Comparison of ENCODE assay signal across 8 cellular contexts in the genomic region with DNA sequence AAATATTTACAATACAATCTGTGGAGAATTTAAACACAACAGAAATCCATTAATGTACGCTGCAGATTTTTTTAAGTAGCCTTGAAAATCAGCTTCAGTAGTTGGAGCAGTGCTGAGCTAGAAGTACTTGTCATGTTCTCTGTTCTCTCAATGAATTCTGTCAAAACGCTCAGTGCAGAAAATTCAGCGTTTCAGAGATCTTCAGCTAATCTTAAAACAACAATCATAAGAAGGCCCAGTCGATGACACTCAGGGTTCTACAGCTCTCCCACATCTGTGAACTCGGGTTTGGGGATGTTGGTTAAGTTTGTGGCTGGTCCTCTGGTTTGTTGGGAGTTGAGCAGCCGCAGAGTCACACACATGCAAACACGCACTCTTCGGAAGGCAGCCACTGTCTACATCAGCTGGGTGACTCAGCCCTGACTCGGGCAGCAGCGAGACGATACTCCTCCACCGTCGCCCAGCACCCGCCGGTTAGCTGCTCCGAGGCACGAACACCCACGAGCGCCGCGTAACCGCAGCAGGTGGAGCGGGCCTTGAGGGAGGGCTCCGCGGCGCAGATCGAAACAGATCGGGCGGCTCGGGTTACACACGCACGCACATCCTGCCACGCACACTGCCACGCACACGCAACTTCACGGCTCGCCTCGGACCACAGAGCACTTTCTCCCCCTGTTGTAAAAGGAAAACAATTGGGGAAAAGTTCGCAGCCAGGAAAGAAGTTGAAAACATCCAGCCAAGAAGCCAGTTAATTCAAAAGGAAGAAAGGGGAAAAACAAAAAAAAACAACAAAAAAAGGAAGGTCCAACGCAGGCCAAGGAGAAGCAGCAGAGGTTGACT.
DNase-seq lines count a peak whose midpoint lies in the region; TF ChIP-seq lines count a peak whose summit lies in the region.

No MANE protein-coding gene starts in this region.

- no peaks in the 10 kb centered on the region for H3K36me3 ChIP-seq in neutrophil

- peaks cover 77 to 89% of the 10 kb centered on the region in 2 experiments for H3K4me1 ChIP-seq in neutrophil (ENCODE audit: control insufficient read depth in 1 of 2, insufficient read depth in 1 of 2, low read depth in 1 of 2, low read length in 1 of 2)

- CTCF ChIA-PET in RWPE1 (lab: Yijun Ruan, JAX), result interaction anchor here (0.6 to 2.8 kb wide), 6 partner anchors 54 to 1140 kb away, joined by 3 to 10 read pairs (median 3); no protein-coding TSS in a partner anchor

- peak overlapping the region; percentile 88 for H3K4me3 ChIP-seq in HL-60 (replicated peaks; ENCODE audit: insufficient read depth, low read length)
- H3K4me3 ChIP-seq in foreskin fibroblast (ENCODE audit: low read depth in 1 of 2, low read length in 2 of 2), result peak overlapping the region; percentile 79 to 93
- peak overlapping the region; percentile 78 to 98 for H3K4me3 ChIP-seq in neutrophil (ENCODE audit: low read depth in 1 of 2, low read length in 1 of 2)

- H3K27ac ChIP-seq in HL-60 (replicated peaks) (peak overlapping the region; percentile 91), RWPE1 (peak overlapping the region; percentile 96), neutrophil (peak overlapping the region; percentile 86)

- no peak for TF ChIP-seq CTCF in HL-60 (IDR thresholded peaks at IDR 0.05; ENCODE audit: insufficient read depth, low read length)
- no peak for TF ChIP-seq CTCF in RWPE1 (conservative IDR thresholded peaks at IDR 0.05; ENCODE audit: low read depth)
- no peak for TF ChIP-seq CTCF in foreskin fibroblast (IDR thresholded peaks at IDR 0.05; ENCODE audit: low read depth, low read length)
- no peak for TF ChIP-seq CTCF in neutrophil (IDR thresholded peaks at IDR 0.05)

- H3K27me3 ChIP-seq in HL-60 (ENCODE audit: insufficient read depth, poor library complexity, severe bottlenecking), result no peaks in the 10 kb centered on the region
- no peaks in the 10 kb centered on the region for H3K27me3 ChIP-seq in neutrophil

- DNase-seq in NCI-H524 (lab: John Stamatoyannopoulos, UW) (peak; percentile 17 to 66), NCI-H524 treated with DMSO at 0.1 percent for 48 hours (lab: John Stamatoyannopoulos, UW) (no peak), HL-60 (ENCODE audit: low read depth in 1 of 2, low spot score in 1 of 2) (peak; percentile 74 to 83), RWPE1 (ENCODE audit: low spot score) (peak; percentile 83), foreskin fibroblast (peak; percentile 98 to 99), stromal cell of bone marrow (ENCODE audit: low read depth) (peak; percentile 91)
- DNase-seq in activated T-helper 9 cell treated with anti-CD3 and anti-CD28 coated beads, Interleukin-2, amount 50 U/mL, for 16 hours (ENCODE audit: low read depth), result peak; percentile 87

- no peaks in the 10 kb centered on the region for H3K9me3 ChIP-seq in neutrophil

- POLR2A ChIA-PET in RWPE1 (lab: Yijun Ruan, JAX; ENCODE audit: low non-redundant PET), result interaction anchor here (1.1 to 1.8 kb wide), 3 partner anchors 21 to 517 kb away, joined by 3 to 9 read pairs (median 6); no protein-coding TSS in a partner anchor
